1 cellular context compared by ENCODE assay signal in genomic region chr12:132268674-132269073, GRCh38.
TF ChIP-seq lines count a peak whose summit lies in the region.

No MANE protein-coding gene starts in this region.

TF ChIP-seq in K562, 482 proteins besides CTCF, POLR2A, EP300 and RAD21 (continued from another document and continues in another):
- TF ChIP-seq MGA (IDR thresholded peaks at IDR 0.05), result peak; percentile 93
- no peak for TF ChIP-seq POU5F1 (IDR thresholded peaks at IDR 0.05; ENCODE audit: borderline replicate concordance, low read depth, low read length, partially characterized antibody)
- TF ChIP-seq HINFP (tag; conservative IDR thresholded peaks at IDR 0.05; ENCODE audit: low read depth), result no peak
- no peak for TF ChIP-seq ZNF347 (CRISPR knock-in tag; IDR thresholded peaks at IDR 0.05; ENCODE audit: low read depth)
- TF ChIP-seq ZNF696 (CRISPR knock-in tag; conservative IDR thresholded peaks at IDR 0.05), result no peak
- TF ChIP-seq CEBPG (CRISPR knock-in tag; IDR thresholded peaks at IDR 0.05), result no peak
- no peak for TF ChIP-seq CEBPG (tag; conservative IDR thresholded peaks at IDR 0.05 in 1 of 2, IDR thresholded peaks at IDR 0.05 in 1 of 2)
- TF ChIP-seq SRSF9 (IDR thresholded peaks at IDR 0.05; ENCODE audit: borderline replicate concordance, low read depth, low read length), result no peak
- TF ChIP-seq CHCHD3 (CRISPR knock-in tag; IDR thresholded peaks at IDR 0.05), result no peak
- TF ChIP-seq PCBP1 (IDR thresholded peaks at IDR 0.05; ENCODE audit: low read depth, low read length, poor library complexity, severe bottlenecking), result no peak
- no peak for TF ChIP-seq HIVEP1 (CRISPR knock-in tag; IDR thresholded peaks at IDR 0.05)
- no peak for TF ChIP-seq CREBBP (IDR thresholded peaks at IDR 0.05; ENCODE audit: low read depth, low read length)
- TF ChIP-seq SIRT6 (IDR thresholded peaks at IDR 0.05; ENCODE audit: low read depth, low read length), result no peak
- peak; percentile 55; the same call in 1 of the 2 replicates for TF ChIP-seq ATF7 (IDR thresholded peaks at IDR 0.05)
- TF ChIP-seq DLX4 (CRISPR knock-in tag; IDR thresholded peaks at IDR 0.05), result no peak
- TF ChIP-seq SOX6 (IDR thresholded peaks at IDR 0.05), result no peak
- no peak for TF ChIP-seq ZMIZ1 (IDR thresholded peaks at IDR 0.05; ENCODE audit: low read depth in 2 of 2, low read length in 2 of 2)
- no peak for TF ChIP-seq ZNF561 (CRISPR knock-in tag; conservative IDR thresholded peaks at IDR 0.05)
- no peak for TF ChIP-seq EHMT2 (IDR thresholded peaks at IDR 0.05)
- TF ChIP-seq HDAC8 (tag; IDR thresholded peaks at IDR 0.05), result no peak
- no peak for TF ChIP-seq MEIS2 (IDR thresholded peaks at IDR 0.05; ENCODE audit: partially characterized antibody)
- TF ChIP-seq CEBPZ (IDR thresholded peaks at IDR 0.05; ENCODE audit: borderline replicate concordance, low read depth, low read length), result no peak
- TF ChIP-seq ATF6 (CRISPR knock-in tag; IDR thresholded peaks at IDR 0.05), result no peak
- no peak for TF ChIP-seq PRPF4 (IDR thresholded peaks at IDR 0.05; ENCODE audit: insufficient read depth, low read depth, low read length, poor library complexity, severe bottlenecking)
- TF ChIP-seq HDAC6 (IDR thresholded peaks at IDR 0.05; ENCODE audit: low read depth, low read length), result no peak
- TF ChIP-seq HSF4 (CRISPR knock-in tag; IDR thresholded peaks at IDR 0.05; ENCODE audit: borderline replicate concordance), result no peak
- no peak for TF ChIP-seq ATF2 (CRISPR knock-in tag; IDR thresholded peaks at IDR 0.05)
- TF ChIP-seq ASH1L (IDR thresholded peaks at IDR 0.05; ENCODE audit: borderline replicate concordance, low read depth, partially characterized antibody), result no peak
- no peak for TF ChIP-seq CHD1 (IDR thresholded peaks at IDR 0.05; ENCODE audit: low read length)
- TF ChIP-seq FIP1L1 (IDR thresholded peaks at IDR 0.05; ENCODE audit: low read depth, low read length, poor library complexity, severe bottlenecking), result no peak
- no peak for TF ChIP-seq E2F3 (CRISPR knock-in tag; IDR thresholded peaks at IDR 0.05)
- peak in 1 of 2 experiments; percentile 19; a peak in 1 of 4 replicates for TF ChIP-seq SIN3A (IDR thresholded peaks at IDR 0.05; ENCODE audit: borderline replicate concordance in 2 of 2, control insufficient read depth in 1 of 2, low read depth in 2 of 2, low read length in 2 of 2)
